Comparison of ENCODE assay signal across 16 cellular contexts in genomic region chr10:6036861-6037321, GRCh38. TPM values are rescaled to one million over a fixed set of nuclear protein-coding genes. Genes with fewer than 3 reads are reported as not detected.
A peak's percentile ranks its signal among the peaks of the same experiment; 100 is the strongest.
DNase-seq lines count a peak whose midpoint lies in the region; ATAC-seq and TF ChIP-seq lines count a peak whose summit lies in the region.
"Had no signal": no experiment of that assay in that cellular context is flagged by ENCODE, and none has a peak within 500 bp of the region (broad histone marks: within the 10 kb centered on the region; RNA-seq: fewer than 3 reads in every experiment).

No MANE protein-coding gene starts in this region.

- peak overlapping the region; percentile 69 for H3K4me3 ChIP-seq in CD4-positive, CD25-positive, alpha-beta regulatory T cell (ENCODE audit: low read depth, low read length)

- peaks cover 45% of the 10 kb centered on the region for H3K36me3 ChIP-seq in CD4-positive, CD25-positive, alpha-beta regulatory T cell (ENCODE audit: control insufficient read depth, insufficient read depth, low read length)

- H3K9me3 ChIP-seq in CD4-positive, CD25-positive, alpha-beta regulatory T cell (ENCODE audit: control insufficient read depth in 2 of 2, low read length in 2 of 2): no peaks in the 10 kb centered on the region

- no peaks in the 10 kb centered on the region for H3K27me3 ChIP-seq in CD4-positive, CD25-positive, alpha-beta regulatory T cell (ENCODE audit: control insufficient read depth, insufficient read depth, low read length)

- no peaks in the 10 kb centered on the region for H3K9me3 Mint-ChIP-seq in CD4-positive, CD25-positive, alpha-beta regulatory T cell
- H3K9me3 Mint-ChIP-seq in activated CD8-positive, alpha-beta memory T cell treated with anti-CD3 and anti-CD28 coated beads, Interleukin-2, amount 10 ng/mL, durations not matched to agents 7 days and 5 days (ENCODE audit: low read depth): no peaks in the 10 kb centered on the region
- H3K9me3 Mint-ChIP-seq in chondrocyte (ENCODE audit: low read depth): peaks cover 8% of the 10 kb centered on the region

- H3K27me3 Mint-ChIP-seq in CD4-positive, CD25-positive, alpha-beta regulatory T cell: no peaks in the 10 kb centered on the region
- H3K27me3 Mint-ChIP-seq in activated CD8-positive, alpha-beta memory T cell treated with anti-CD3 and anti-CD28 coated beads, Interleukin-2, amount 10 ng/mL, durations not matched to agents 7 days and 5 days: no peaks in the 10 kb centered on the region
- peaks cover 24% of the 10 kb centered on the region for H3K27me3 Mint-ChIP-seq in chondrocyte (ENCODE audit: low read depth)

- peaks cover 59 to 97% (median 82%) of the 10 kb centered on the region in 4 donors for H3K4me1 Mint-ChIP-seq in CD4-positive, CD25-positive, alpha-beta regulatory T cell
- H3K4me1 Mint-ChIP-seq in activated CD8-positive, alpha-beta memory T cell treated with anti-CD3 and anti-CD28 coated beads, Interleukin-2, amount 10 ng/mL, durations not matched to agents 7 days and 5 days: peaks cover 83% of the 10 kb centered on the region
- H3K4me1 Mint-ChIP-seq in chondrocyte (ENCODE audit: low read depth): peaks cover 10% of the 10 kb centered on the region

- H3K27ac ChIP-seq in CD4-positive, CD25-positive, alpha-beta regulatory T cell (ENCODE audit: insufficient read depth, low read length, poor library complexity, severe bottlenecking): peak overlapping the region; percentile 94
- H3K27ac ChIP-seq: foreskin keratinocyte had no signal

- H3K27ac Mint-ChIP-seq in CD4-positive, CD25-positive, alpha-beta regulatory T cell: peak overlapping the region; percentile 90 to 95 (median 93)
- peak overlapping the region; percentile 83 for H3K27ac Mint-ChIP-seq in activated CD8-positive, alpha-beta memory T cell treated with anti-CD3 and anti-CD28 coated beads, Interleukin-2, amount 10 ng/mL, durations not matched to agents 7 days and 5 days
- no peak overlapping the region for H3K27ac Mint-ChIP-seq in chondrocyte (ENCODE audit: unreplicated experiment)
- H3K27ac Mint-ChIP-seq: dendritic cell treated with granulocyte-macrophage colony-stimulating factor and Interleukin-4, amounts not matched to agents 40 ng/mL and 50 ng/mL, for 4 days had no signal

- no peak for TF ChIP-seq CTCF in GM20000 (IDR thresholded peaks at IDR 0.05; ENCODE audit: extremely low read depth, missing control alignments)
- no peak for TF ChIP-seq CTCF in chondrocyte (IDR thresholded peaks at IDR 0.05)

- DNase-seq in CD4-positive, CD25-positive, alpha-beta regulatory T cell: peak; percentile 37 to 68 (median 58)
- DNase-seq in GM20000 (ENCODE audit: low spot score) (peak; percentile 45), left lobe of liver (ENCODE audit: low spot score) (peak; percentile 28), NCI-H2227 treated with DMSO at 0.1 percent for 48 hours (lab: John Stamatoyannopoulos, UW) (no peak), chondrocyte (ENCODE audit: low spot score) (no peak), superior temporal gyrus (ENCODE audit: extremely low spot score) (no peak), AG20443 (ENCODE audit: low spot score) (no peak)
- no peak for DNase-seq in activated CD8-positive, alpha-beta memory T cell treated with anti-CD3 and anti-CD28 coated beads, Interleukin-2, amount 10 ng/mL, durations not matched to agents 7 days and 5 days
- DNase-seq: foreskin keratinocyte, GDM1, NCI-H2029 had no signal

- H3K4me3 Mint-ChIP-seq in CD4-positive, CD25-positive, alpha-beta regulatory T cell: peak overlapping the region; percentile 71 to 90 (median 80)
- H3K4me3 Mint-ChIP-seq in activated CD8-positive, alpha-beta memory T cell treated with anti-CD3 and anti-CD28 coated beads, Interleukin-2, amount 10 ng/mL, durations not matched to agents 7 days and 5 days: no peak overlapping the region
- H3K4me3 Mint-ChIP-seq in chondrocyte (ENCODE audit: unreplicated experiment): no peak overlapping the region
- H3K4me3 Mint-ChIP-seq: CD14-positive monocyte; dendritic cell treated with granulocyte-macrophage colony-stimulating factor and Interleukin-4, amounts not matched to agents 40 ng/mL and 50 ng/mL, for 4 days had no signal

- peak; percentile 17 to 18 for ATAC-seq in CD4-positive, CD25-positive, alpha-beta regulatory T cell (ENCODE audit: low read depth in 2 of 2)
- no peak for ATAC-seq in activated CD8-positive, alpha-beta memory T cell treated with anti-CD3 and anti-CD28 coated beads, Interleukin-2, amount 10 ng/mL, durations not matched to agents 7 days and 5 days
- ATAC-seq in left lobe of liver: no peak
- ATAC-seq: foreskin keratinocyte had no signal

- peaks cover 52% of the 10 kb centered on the region for H3K36me3 Mint-ChIP-seq in CD4-positive, CD25-positive, alpha-beta regulatory T cell
- H3K36me3 Mint-ChIP-seq in activated CD8-positive, alpha-beta memory T cell treated with anti-CD3 and anti-CD28 coated beads, Interleukin-2, amount 10 ng/mL, durations not matched to agents 7 days and 5 days: peaks cover 83% of the 10 kb centered on the region
- peaks cover 2% of the 10 kb centered on the region for H3K36me3 Mint-ChIP-seq in chondrocyte (ENCODE audit: low read depth)
- H3K36me3 Mint-ChIP-seq: CD14-positive monocyte had no signal

- CTCF ChIA-PET in activated CD8-positive, alpha-beta memory T cell treated with anti-CD3 and anti-CD28 coated beads, Interleukin-2, amount 10 ng/mL, durations not matched to agents 7 days and 5 days (lab: Charles Lee): interaction anchor here (1.4 to 3.1 kb wide), 4 partner anchors 14 to 50 kb away, joined by 3 to 16 read pairs (median 10); no protein-coding TSS in a partner anchor

- H3K4me1 ChIP-seq in CD4-positive, CD25-positive, alpha-beta regulatory T cell (ENCODE audit: control insufficient read depth, insufficient read depth, low read length, poor library complexity, severe bottlenecking): peaks cover 88% of the 10 kb centered on the region
- H3K4me1 ChIP-seq: foreskin keratinocyte had no signal

RNA-seq across cellular contexts. Expression of gene IL2RA, which starts 25.3 kb away (rescaled TPM):
- total RNA-seq in CD4-positive, CD25-positive, alpha-beta regulatory T cell: 220 TPM
- 100 to 1,000 TPM; 159 to 261 (median 179) TPM for polyA plus RNA-seq in CD4-positive, CD25-positive, alpha-beta regulatory T cell
- 100 to 1,000 TPM; 302 to 832 TPM for total RNA-seq in activated CD8-positive, alpha-beta memory T cell treated with anti-CD3 and anti-CD28 coated beads, Interleukin-2, amount 10 ng/mL, durations not matched to agents 7 days and 5 days
- total RNA-seq in left lobe of liver: 1.3 TPM
- total RNA-seq in chondrocyte: not detected in 3 replicates
- total RNA-seq: foreskin keratinocyte, LHCN-M2, renal cortical epithelial cell, temporal lobe had no signal
- polyA plus RNA-seq: foreskin keratinocyte had no signal

RNA-seq across cellular contexts. Expression of gene RBM17, which starts 51.9 kb away (rescaled TPM):
- 168 TPM for total RNA-seq in CD4-positive, CD25-positive, alpha-beta regulatory T cell
- polyA plus RNA-seq in CD4-positive, CD25-positive, alpha-beta regulatory T cell: 10 to 100 TPM; 63.6 to 88.2 (median 65.7) TPM
- total RNA-seq in activated CD8-positive, alpha-beta memory T cell treated with anti-CD3 and anti-CD28 coated beads, Interleukin-2, amount 10 ng/mL, durations not matched to agents 7 days and 5 days: 100 to 1,000 TPM; 205 to 267 TPM
- total RNA-seq in left lobe of liver: 24.3 TPM
- total RNA-seq in chondrocyte: 56.3 to 59.0 TPM (median 57.0 TPM) in 3 replicates

RNA-seq across cellular contexts. Expression of gene IL15RA, which starts 59.5 kb away (rescaled TPM):
- 17.7 TPM for total RNA-seq in CD4-positive, CD25-positive, alpha-beta regulatory T cell
- polyA plus RNA-seq in CD4-positive, CD25-positive, alpha-beta regulatory T cell: 10 to 100 TPM in 1 of 4 donors, 1 to 10 TPM in 3; 9.1 to 13.4 (median 9.5) TPM
- 10 to 100 TPM; 31.1 to 31.7 TPM for total RNA-seq in activated CD8-positive, alpha-beta memory T cell treated with anti-CD3 and anti-CD28 coated beads, Interleukin-2, amount 10 ng/mL, durations not matched to agents 7 days and 5 days
- total RNA-seq in left lobe of liver: 8.4 TPM
- total RNA-seq in chondrocyte: 0.56 to 0.65 TPM in 2 of 3 replicates, not detected in the other

Comparison
In these comparisons a context has a peak if more than half of its experiments do, and no peak if none do; other contexts are left out.
1. ATAC-seq: peak in CD4-positive, CD25-positive, alpha-beta regulatory T cell (2 of 2); none in activated CD8-positive, alpha-beta memory T cell treated with anti-CD3 and anti-CD28 coated beads, Interleukin-2, amount 10 ng/mL, durations not matched to agents 7 days and 5 days (single experiment) and left lobe of liver (single experiment).
2. DNase-seq: peak in CD4-positive, CD25-positive, alpha-beta regulatory T cell (3 of 3), GM20000 (single experiment) and left lobe of liver (single experiment); none in activated CD8-positive, alpha-beta memory T cell treated with anti-CD3 and anti-CD28 coated beads, Interleukin-2, amount 10 ng/mL, durations not matched to agents 7 days and 5 days (single experiment), NCI-H2227 treated with DMSO at 0.1 percent for 48 hours (single experiment), chondrocyte (single experiment), superior temporal gyrus (single experiment) and AG20443 (single experiment).
3. H3K4me3 Mint-ChIP-seq: peak in CD4-positive, CD25-positive, alpha-beta regulatory T cell (4 of 4); none in activated CD8-positive, alpha-beta memory T cell treated with anti-CD3 and anti-CD28 coated beads, Interleukin-2, amount 10 ng/mL, durations not matched to agents 7 days and 5 days (single experiment) and chondrocyte (single experiment).
4. RNA of gene IL2RA, which starts 25.3 kb away (total RNA-seq): 302 to 832 TPM in activated CD8-positive, alpha-beta memory T cell treated with anti-CD3 and anti-CD28 coated beads, Interleukin-2, amount 10 ng/mL, durations not matched to agents 7 days and 5 days and 220 TPM in CD4-positive, CD25-positive, alpha-beta regulatory T cell (single experiment); 1.3 TPM in left lobe of liver (single experiment) and not detected in chondrocyte; every median in the first group is over 10 times any median in the second.